In the genomic region with DNA sequence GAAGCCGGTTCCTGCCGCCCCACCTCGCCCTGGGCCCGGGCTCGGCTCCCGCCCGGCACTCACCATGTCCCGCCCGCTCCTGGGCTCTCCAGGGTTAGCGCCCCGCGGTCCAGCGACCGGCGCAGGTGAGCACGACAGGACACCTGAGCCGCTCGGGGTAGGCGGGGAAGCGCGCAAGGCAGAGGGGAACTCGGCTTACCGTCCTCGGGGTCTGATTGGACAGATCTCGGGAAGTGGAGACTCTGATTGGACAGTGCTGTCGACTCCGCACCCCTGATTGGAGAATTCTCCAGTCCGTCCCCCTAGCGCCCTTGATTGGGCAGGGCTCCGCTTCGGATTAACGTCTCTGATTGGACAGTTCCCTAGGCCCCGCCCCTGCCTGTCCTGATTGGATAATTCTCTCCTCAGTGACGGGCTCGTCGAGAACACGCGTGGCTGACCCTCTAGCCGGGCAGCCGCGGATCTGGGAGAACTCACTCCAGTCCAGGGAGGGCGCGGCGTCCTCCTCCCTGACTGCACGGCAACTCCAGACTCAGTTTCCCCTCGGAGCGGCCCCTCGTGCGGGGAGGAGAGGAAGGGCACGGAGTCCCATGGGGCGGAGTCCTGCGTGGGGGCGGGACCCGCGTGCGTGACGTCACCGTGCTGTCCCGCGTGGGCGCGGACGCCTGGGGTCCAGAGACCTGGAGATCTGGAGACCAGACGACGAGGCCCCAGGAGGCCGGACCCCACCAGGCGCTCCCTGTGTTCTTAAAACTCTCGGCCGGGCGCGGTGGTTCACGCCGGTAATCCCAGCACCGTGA, we compare ENCODE assay signal across 8 cellular contexts. TPM values are rescaled to one million over a fixed set of nuclear protein-coding genes. Genes with fewer than 3 reads are reported as not detected.
DNase-seq lines count a peak whose midpoint lies in the region; ATAC-seq and TF ChIP-seq lines count a peak whose summit lies in the region.

Gene ZNF77 (minus strand): TSS at position 197 of the 800 bp plus-strand sequence. CDS start 131 bp downstream, at position 66.

- TF ChIP-seq CTCF in Panc1 (IDR thresholded peaks at IDR 0.05) = no peak
- peak in 4 of 6 experiments; percentile 6 to 49 (median 26) for TF ChIP-seq CTCF in esophagus squamous epithelium (IDR thresholded peaks at IDR 0.05)

- ATAC-seq in GM21717 (IDR thresholded peaks at IDR 0.05; ENCODE audit: unreplicated experiment) (peak; percentile 81), Panc1 (peak; percentile 98)

- H3K27ac ChIP-seq in Panc1 (ENCODE audit: low read length) = peak within 1 kb of the TSS; percentile 81
- H3K27ac ChIP-seq in esophagus squamous epithelium = peak within 1 kb of the TSS; percentile 90 to 97 (median 93)
- H3K27ac ChIP-seq in muscle layer of duodenum (ENCODE audit: low read length) = peak within 1 kb of the TSS; percentile 75

- BruUV-seq in Panc1 (replicated peaks; lab: Mats Ljungman, UMichigan) = no TSS peak

- peak in 2 of 4 donors; percentile 42 to 43 for TF ChIP-seq POLR2A in esophagus squamous epithelium (IDR thresholded peaks at IDR 0.05)

- no peaks in the 10 kb centered on the region for H3K27me3 ChIP-seq in Panc1 (ENCODE audit: control insufficient read depth, insufficient read depth, low read length)
- H3K27me3 ChIP-seq in esophagus squamous epithelium = no peaks in the 10 kb centered on the region
- H3K27me3 ChIP-seq in muscle layer of duodenum (ENCODE audit: low read depth, low read length) = no peaks in the 10 kb centered on the region

- CTCF ChIA-PET in Panc1 (lab: Charles Lee) = no interaction called here

- H3K36me3 ChIP-seq in Panc1 (ENCODE audit: control insufficient read depth, insufficient read depth, low read length) (peaks cover 7% of the 10 kb centered on the region; the same call in 1 of the 2 replicates), esophagus squamous epithelium (no peaks in the 10 kb centered on the region), muscle layer of duodenum (ENCODE audit: control insufficient read depth in 1 of 2, insufficient read depth in 2 of 2, low read length in 2 of 2) (no peaks in the 10 kb centered on the region)

- POLR2A ChIA-PET in Panc1 (lab: Charles Lee) = no interaction called here

- peak; percentile 99 for DNase-seq in DMS53 (lab: John Stamatoyannopoulos, UW)
- peak; percentile 99 for DNase-seq in Jurkat, Clone E6-1 (ENCODE audit: low read depth, low spot score)
- DNase-seq in Panc1 (ENCODE audit: low read depth, low spot score) = peak; percentile 95
- peak; percentile 97 for DNase-seq in activated T-helper 1 cell treated with Interleukin-2 at 50 U/mL for 16 hours (ENCODE audit: low read depth)
- DNase-seq in esophagus squamous epithelium (lab: John Stamatoyannopoulos, UW) = peak; percentile 92
- peak; percentile 97 for DNase-seq in stimulated activated CD8-positive, alpha-beta memory T cell treated with anti-CD3 and anti-CD28 coated beads, Interleukin-7, amount 100 ng/mL, for 24 hours (ENCODE audit: low read depth)

- H3K9me3 ChIP-seq in Panc1 (ENCODE audit: control insufficient read depth, insufficient read depth, low read depth, low read length) = no peaks in the 10 kb centered on the region
- H3K9me3 ChIP-seq in esophagus squamous epithelium = no peaks in the 10 kb centered on the region
- no peaks in the 10 kb centered on the region for H3K9me3 ChIP-seq in muscle layer of duodenum (ENCODE audit: control insufficient read depth in 1 of 2, low read length in 2 of 2)

- H3K4me3 ChIP-seq in Jurkat, Clone E6-1 (ENCODE audit: low read length) = peak within 1 kb of the TSS; percentile 90
- peak within 1 kb of the TSS; percentile 73 to 88 for H3K4me3 ChIP-seq in Panc1 (ENCODE audit: low read depth in 2 of 2, low read length in 2 of 2)
- H3K4me3 ChIP-seq in esophagus squamous epithelium = peak within 1 kb of the TSS; percentile 65 to 91 (median 77)
- peak within 1 kb of the TSS; percentile 70 to 99 for H3K4me3 ChIP-seq in muscle layer of duodenum (ENCODE audit: low read depth in 1 of 2, low read length in 2 of 2)

- intact Hi-C loops in Panc1 (cut with micrococcal nuclease; ENCODE audit: unreplicated experiment) = no loop called here
- intact Hi-C loops in esophagus squamous epithelium (cut with DNase I) = loop anchor here (10.0 kb wide), 1 partner anchor 50 kb away; no protein-coding TSS in a partner anchor

- WGBS in esophagus squamous epithelium, 2 donors = 0% methylated on average over 8 of the region's 74 CpGs; no CpG with 5 or more reads in 1 of the 2 donors

- peaks cover 5% of the 10 kb centered on the region; the same call in 1 of the 2 replicates for H3K4me1 ChIP-seq in Panc1 (ENCODE audit: control insufficient read depth, insufficient read depth, low read length)
- peaks cover 13 to 43% (median 23%) of the 10 kb centered on the region in 3 donors for H3K4me1 ChIP-seq in esophagus squamous epithelium
- peaks cover 0 to 21% of the 10 kb centered on the region in 2 donors for H3K4me1 ChIP-seq in muscle layer of duodenum (ENCODE audit: control insufficient read depth in 1 of 2, insufficient read depth in 2 of 2, low read length in 2 of 2)

- in situ Hi-C loops in Panc1 (cut with HindIII; ENCODE audit: low pct_unique_long_range_greater_than_20kb, low sequenced_read_pairs) = no loop called here

RNA-seq across cellular contexts. Expression of gene ZNF77, which starts in this region (rescaled TPM):
- 6.5 TPM for polyA plus RNA-seq in Jurkat, Clone E6-1 (2012; ENCODE audit: insufficient read depth, insufficient read length)
- total RNA-seq in Panc1 (2021; ENCODE audit: unreplicated experiment) = 4.5 TPM
- polyA plus RNA-seq in Panc1 (2012; ENCODE audit: insufficient read length) = 2.7 TPM
- 1 to 10 TPM; 3.1 to 5.9 (median 4.5) TPM for total RNA-seq in esophagus squamous epithelium

Comparison
In these comparisons a context has a peak if more than half of its experiments do, and no peak if none do; other contexts are left out.
1. Peak in every context shown above with its lines: DNase-seq, ATAC-seq, H3K4me3 ChIP-seq and H3K27ac ChIP-seq.